ENCODE assay signal across 16 cellular contexts in the genomic region with DNA sequence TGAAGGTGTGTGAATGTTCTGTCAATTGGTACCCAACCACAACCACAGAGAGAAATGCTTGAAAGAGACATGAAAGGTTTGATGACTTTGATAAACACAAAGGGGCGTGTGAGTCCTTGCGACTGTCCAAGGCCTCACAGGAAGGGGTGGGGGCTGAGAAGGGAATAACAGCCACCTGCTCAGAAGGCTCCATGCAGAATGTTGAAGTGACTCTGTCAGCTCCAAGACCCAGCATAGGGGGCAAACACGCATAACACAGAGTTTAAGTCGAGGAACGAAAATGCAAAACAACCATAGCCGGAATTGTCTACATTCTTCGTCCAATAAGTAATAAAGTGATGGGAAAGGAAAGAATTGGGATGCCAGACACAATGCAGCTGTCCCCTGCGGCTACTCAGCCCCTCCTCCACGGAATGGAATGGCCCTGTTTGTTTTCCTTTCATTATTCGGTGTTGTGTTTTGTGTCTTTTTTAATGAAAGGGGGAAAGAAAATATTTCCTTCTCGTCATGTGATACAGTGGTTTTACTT. TPM values are rescaled to one million over a fixed set of nuclear protein-coding genes. Genes with fewer than 3 reads are reported as not detected.
DNase-seq lines count a peak whose midpoint lies in the region; ATAC-seq, FAIRE-seq and TF ChIP-seq lines count a peak whose summit lies in the region.
"Had no signal": no experiment of that assay in that cellular context is flagged by ENCODE, and none has a peak within 500 bp of the region (broad histone marks: within the 10 kb centered on the region; RNA-seq: fewer than 3 reads in every experiment).

No MANE protein-coding gene starts in this region.

- FAIRE-seq in TTC549 (lab: Jason Lieb, UNC), result peak; percentile 82
- FAIRE-seq: colon had no signal

- H3K36me3 ChIP-seq in BJ (ENCODE audit: control insufficient read depth, insufficient read depth, low read length) (no peaks in the 10 kb centered on the region), upper lobe of right lung (no peaks in the 10 kb centered on the region)
- H3K36me3 ChIP-seq: neutrophil had no signal

- H3K27me3 Mint-ChIP-seq in osteocyte (ENCODE audit: unreplicated experiment), result no peaks in the 10 kb centered on the region

- H3K4me3 ChIP-seq in BJ (ENCODE audit: low read depth, low read length), result no peak overlapping the region
- no peak overlapping the region for H3K4me3 ChIP-seq in upper lobe of right lung

- DNase-seq in BJ (ENCODE audit: low read depth), result peak; percentile 39
- DNase-seq in fibroblast of peridontal ligament (ENCODE audit: extremely low read depth), result peak; percentile 49
- DNase-seq in osteocyte (ENCODE audit: extremely low spot score, unreplicated experiment), result no peak
- no peak for DNase-seq in upper lobe of right lung
- no peak for DNase-seq in DMS53 treated with DMSO at 0.1 percent for 48 hours (lab: John Stamatoyannopoulos, UW; ENCODE audit: unreplicated experiment)
- DNase-seq: activated naive CD4-positive, alpha-beta T cell treated with anti-CD3 and anti-CD28 coated beads, Interleukin-2, amount 10 ng/mL, durations not matched to agents 7 days and 5 days; C1 segment of cervical spinal cord; foreskin keratinocyte; HFFc6; kidney glomerular epithelial cell; NCI-H524 had no signal

- POLR2A ChIA-PET in BJ (lab: Charles Lee), result no interaction called here

- no peak overlapping the region for H3K27ac ChIP-seq in upper lobe of right lung
- H3K27ac ChIP-seq: foreskin keratinocyte, neutrophil had no signal

- H3K4me1 Mint-ChIP-seq in osteocyte (ENCODE audit: unreplicated experiment), result peaks cover 42% of the 10 kb centered on the region
- H3K4me1 Mint-ChIP-seq: activated naive CD4-positive, alpha-beta T cell treated with anti-CD3 and anti-CD28 coated beads, Interleukin-2, amount 10 ng/mL, durations not matched to agents 7 days and 5 days had no signal

- H3K27ac Mint-ChIP-seq in osteocyte (ENCODE audit: unreplicated experiment), result peak overlapping the region; percentile 83
- H3K27ac Mint-ChIP-seq: activated naive CD4-positive, alpha-beta T cell treated with anti-CD3 and anti-CD28 coated beads, Interleukin-2, amount 10 ng/mL, durations not matched to agents 7 days and 5 days; HFFc6 had no signal

- intact Hi-C loops in upper lobe of right lung (cut with DNase I), result no loop called here

- no peaks in the 10 kb centered on the region for H3K9me3 Mint-ChIP-seq in osteocyte (ENCODE audit: unreplicated experiment)

- H3K9me3 ChIP-seq in upper lobe of right lung, result no peaks in the 10 kb centered on the region
- H3K9me3 ChIP-seq: neutrophil had no signal

- TF ChIP-seq CTCF in BJ (IDR thresholded peaks at IDR 0.05; ENCODE audit: insufficient read depth, low read depth, low read length) (no peak), osteocyte (IDR thresholded peaks at IDR 0.05) (no peak), upper lobe of right lung (IDR thresholded peaks at IDR 0.05) (no peak)

- peaks cover 12% of the 10 kb centered on the region for H3K4me1 ChIP-seq in upper lobe of right lung
- H3K4me1 ChIP-seq: foreskin keratinocyte had no signal

- ATAC-seq in upper lobe of right lung (no peak), GM19395 (IDR thresholded peaks at IDR 0.05; ENCODE audit: unreplicated experiment) (no peak), GM19351 (IDR thresholded peaks at IDR 0.05; ENCODE audit: unreplicated experiment) (no peak)
- ATAC-seq: foreskin keratinocyte had no signal

- CTCF ChIA-PET in BJ (lab: Yijun Ruan, JAX), result interaction anchor here (0.5 kb wide), 1 partner anchor 21 kb away, joined by 6 read pairs; no protein-coding TSS in a partner anchor

- H3K36me3 Mint-ChIP-seq in osteocyte (ENCODE audit: unreplicated experiment), result no peaks in the 10 kb centered on the region
- H3K36me3 Mint-ChIP-seq: activated naive CD4-positive, alpha-beta T cell treated with anti-CD3 and anti-CD28 coated beads, Interleukin-2, amount 10 ng/mL, durations not matched to agents 7 days and 5 days had no signal

- H3K27me3 ChIP-seq in BJ (ENCODE audit: control insufficient read depth, insufficient read depth, low read length) (no peaks in the 10 kb centered on the region), upper lobe of right lung (no peaks in the 10 kb centered on the region)
- H3K27me3 ChIP-seq: foreskin keratinocyte, neutrophil had no signal

- H3K4me3 Mint-ChIP-seq in osteocyte (ENCODE audit: unreplicated experiment), result peak overlapping the region; percentile 56
- H3K4me3 Mint-ChIP-seq: activated naive CD4-positive, alpha-beta T cell treated with anti-CD3 and anti-CD28 coated beads, Interleukin-2, amount 10 ng/mL, durations not matched to agents 7 days and 5 days; HFFc6 had no signal

RNA-seq across cellular contexts. Expression of gene TMEM212, which starts 19.9 kb away (rescaled TPM):
- polyA plus RNA-seq in BJ (2011; rRNA removed), result not detected in 2 replicates
- polyA minus RNA-seq in BJ (2011; rRNA and poly(A)+ RNA removed), result not detected in 2 replicates
- total RNA-seq in osteocyte, result not detected in 2 replicates
- total RNA-seq in upper lobe of right lung, result not detected
- total RNA-seq: foreskin keratinocyte, HFFc6 had no signal
- polyA plus RNA-seq: foreskin keratinocyte had no signal

RNA-seq across cellular contexts. Expression of gene PLD1, which starts 52.8 kb away (rescaled TPM):
- 6.4 and 10.5 TPM in 2 replicates for polyA plus RNA-seq in BJ (2011; rRNA removed)
- 12.8 and 13.2 TPM in 2 replicates for polyA minus RNA-seq in BJ (2011; rRNA and poly(A)+ RNA removed)
- total RNA-seq in osteocyte (13.9 and 15.2 TPM in 2 replicates), upper lobe of right lung (25.4 TPM)

Comparison
In these comparisons a context has a peak if more than half of its experiments do, and no peak if none do; other contexts are left out.
1. DNase-seq: peak in BJ (single experiment) and fibroblast of peridontal ligament (single experiment); none in osteocyte (single experiment), upper lobe of right lung (single experiment) and DMS53 treated with DMSO at 0.1 percent for 48 hours (single experiment).